ENCODE assay signal across 8 cellular contexts in the genomic region with DNA sequence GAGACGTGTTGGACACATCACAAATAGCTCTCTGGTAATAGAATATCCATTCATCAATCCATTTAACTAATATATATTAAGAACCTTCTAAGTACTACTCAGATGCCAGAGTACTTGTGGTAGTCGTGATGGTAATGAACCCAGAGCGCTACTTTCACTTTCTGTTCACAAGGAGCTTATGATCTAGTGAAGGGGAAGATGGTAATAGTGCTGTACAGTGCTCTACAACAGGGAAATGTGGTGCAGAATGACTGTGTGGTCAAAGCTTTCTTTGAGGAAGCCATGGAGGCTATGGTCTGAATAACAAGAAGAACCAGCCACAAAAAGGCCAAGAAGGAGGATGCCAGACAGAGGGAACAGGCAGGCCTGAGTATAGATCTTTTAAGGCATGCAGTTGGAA.
DNase-seq lines count a peak whose midpoint lies in the region; ATAC-seq and TF ChIP-seq lines count a peak whose summit lies in the region.

No MANE protein-coding gene starts in this region.

- H3K79me2 ChIP-seq in ACC112 (ENCODE audit: control insufficient read depth, insufficient read depth, low read length, unreplicated experiment): no peaks in the 10 kb centered on the region

- peak overlapping the region; percentile 43 for H3K4me3 Mint-ChIP-seq in activated CD8-positive, alpha-beta T cell treated with anti-CD3 and anti-CD28 coated beads for 36 hours

- H3K36me3 ChIP-seq in ACC112 (ENCODE audit: insufficient read depth, low read length) (no peaks in the 10 kb centered on the region), mucosa of descending colon (ENCODE audit: low read depth) (no peaks in the 10 kb centered on the region)

- intact Hi-C loops in activated CD8-positive, alpha-beta T cell treated with anti-CD3 and anti-CD28 coated beads for 36 hours (cut with micrococcal nuclease): loop anchor here (5.0 to 10.0 kb wide), 2 partner anchors 160 to 323 kb away; no protein-coding TSS in a partner anchor
- intact Hi-C loops in mucosa of descending colon (cut with DNase I, micrococcal nuclease): loop anchor here in 1 of 2 donors (5.0 kb wide), 1 partner anchor 48 kb away; no protein-coding TSS in a partner anchor

- H3K4me3 ChIP-seq in ACC112 (ENCODE audit: low read depth, low read length) (peak overlapping the region; percentile 70), mucosa of descending colon (no peak overlapping the region)

- H3K27ac ChIP-seq in ACC112 (ENCODE audit: low read depth, low read length): peak overlapping the region; percentile 28; the same call in 1 of the 2 replicates

- POLR2A ChIA-PET in activated CD8-positive, alpha-beta T cell treated with anti-CD3 and anti-CD28 coated beads for 36 hours (lab: Charles Lee): interaction anchor here (1.0 to 2.1 kb wide), 6 partner anchors 11 to 38 kb away, joined by 3 to 8 read pairs (median 3); no protein-coding TSS in a partner anchor

- DNase-seq in activated CD8-positive, alpha-beta T cell treated with anti-CD3 and anti-CD28 coated beads for 36 hours: peak; percentile 26
- DNase-seq in mucosa of descending colon (peak in 1 of 3 donors; percentile 38), NCI-H1092 treated with DMSO at 0.1 percent for 48 hours (lab: John Stamatoyannopoulos, UW) (no peak), NCI-H524 treated with DMSO at 0.1 percent for 48 hours (lab: John Stamatoyannopoulos, UW) (no peak), NCI-H748 treated with DMSO at 0.1 percent for 48 hours (lab: John Stamatoyannopoulos, UW) (no peak)

- H3K4me1 ChIP-seq in ACC112 (ENCODE audit: control insufficient read depth, insufficient read depth, low read length, unreplicated experiment) (peaks cover 39% of the 10 kb centered on the region), mucosa of descending colon (ENCODE audit: low read depth) (peaks cover 10% of the 10 kb centered on the region)

- peak overlapping the region; percentile 99 for H2AFZ ChIP-seq in ACC112 (ENCODE audit: low read length, unreplicated experiment)

- H3K27me3 Mint-ChIP-seq in activated CD8-positive, alpha-beta T cell treated with anti-CD3 and anti-CD28 coated beads for 36 hours: no peaks in the 10 kb centered on the region

- H3K4me1 Mint-ChIP-seq in activated CD8-positive, alpha-beta T cell treated with anti-CD3 and anti-CD28 coated beads for 36 hours (ENCODE audit: low read depth): peaks cover 14% of the 10 kb centered on the region

- peaks cover 2% of the 10 kb centered on the region for H3K36me3 Mint-ChIP-seq in activated CD8-positive, alpha-beta T cell treated with anti-CD3 and anti-CD28 coated beads for 36 hours (ENCODE audit: low read depth)

- ATAC-seq in GM19328 (IDR thresholded peaks at IDR 0.05; ENCODE audit: unreplicated experiment) (peak; percentile 46), HG03354 (IDR thresholded peaks at IDR 0.05; ENCODE audit: poor library complexity, severe bottlenecking, unreplicated experiment) (peak; percentile 83), mucosa of descending colon (peak; percentile 81)
- ATAC-seq in activated CD8-positive, alpha-beta T cell treated with anti-CD3 and anti-CD28 coated beads for 36 hours: peak; percentile 85

- H3K27ac Mint-ChIP-seq in activated CD8-positive, alpha-beta T cell treated with anti-CD3 and anti-CD28 coated beads for 36 hours: peak overlapping the region; percentile 81

- CTCF ChIA-PET in activated CD8-positive, alpha-beta T cell treated with anti-CD3 and anti-CD28 coated beads for 36 hours (lab: Charles Lee): interaction anchor here (0.7 to 13.5 kb wide), 11 partner anchors 11 to 323 kb away, joined by 3 to 510 read pairs (median 4); no protein-coding TSS in a partner anchor

- no peaks in the 10 kb centered on the region for H3K9me3 ChIP-seq in mucosa of descending colon

- TF ChIP-seq CTCF in activated CD8-positive, alpha-beta T cell treated with anti-CD3 and anti-CD28 coated beads for 36 hours (IDR thresholded peaks at IDR 0.05): no peak
- TF ChIP-seq CTCF in mucosa of descending colon (IDR thresholded peaks at IDR 0.05): no peak

- H3K9me3 Mint-ChIP-seq in activated CD8-positive, alpha-beta T cell treated with anti-CD3 and anti-CD28 coated beads for 36 hours: peaks cover 3% of the 10 kb centered on the region

- no peaks in the 10 kb centered on the region for H3K27me3 ChIP-seq in ACC112 (ENCODE audit: insufficient read depth, low read length)
